Comparison of ENCODE assay signal across 8 cellular contexts in the genomic region with DNA sequence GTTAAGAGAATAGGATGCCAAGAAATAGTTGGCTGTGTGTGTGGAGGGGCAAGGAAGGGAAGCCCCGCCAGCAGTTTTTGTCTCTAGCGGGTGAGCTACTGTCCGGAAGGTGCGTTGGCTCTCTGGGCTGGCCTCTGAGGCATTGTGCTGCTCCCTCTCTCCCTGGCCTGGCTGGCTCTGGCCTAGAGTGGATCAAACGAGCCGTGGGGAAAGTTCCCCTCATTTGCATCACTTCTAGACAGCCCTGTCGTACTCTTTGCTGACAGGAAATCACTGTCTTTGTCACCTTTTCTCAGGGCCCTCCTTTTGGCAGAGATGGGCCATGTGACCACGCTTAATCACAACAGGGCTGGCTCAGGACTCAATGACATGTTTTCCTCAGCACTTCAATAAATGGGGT.
DNase-seq lines count a peak whose midpoint lies in the region; ATAC-seq and TF ChIP-seq lines count a peak whose summit lies in the region.

No MANE protein-coding gene starts in this region.

- TF ChIP-seq POLR2A in prostate gland (IDR thresholded peaks at IDR 0.05): no peak

- no peak overlapping the region for H3K4me3 Mint-ChIP-seq in CD8-positive, alpha-beta memory T cell

- no peaks in the 10 kb centered on the region for H3K36me3 ChIP-seq in prostate gland
- no peaks in the 10 kb centered on the region for H3K36me3 ChIP-seq in CD8-positive, alpha-beta memory T cell (ENCODE audit: insufficient read depth, low read length)

- H3K4me1 Mint-ChIP-seq in CD8-positive, alpha-beta memory T cell: no peaks in the 10 kb centered on the region

- H3K9me3 Mint-ChIP-seq in CD8-positive, alpha-beta memory T cell: peaks cover 0 to 1% (median 0%) of the 10 kb centered on the region in 5 donors

- POLR2A ChIA-PET in GM10248 (lab: Yijun Ruan, JAX): no interaction called here
- POLR2A ChIA-PET in CD8-positive, alpha-beta memory T cell (lab: Charles Lee): no interaction called here

- WGBS in prostate gland: 16% methylated on average over 8 of the region's 8 CpGs

- DNase-seq in GM10248 (ENCODE audit: extremely low spot score) (peak; percentile 4), glomerular visceral epithelial cell (ENCODE audit: extremely low spot score) (peak; percentile 58), prostate gland (ENCODE audit: low spot score) (peak; percentile 11), NCI-H2227 treated with DMSO at 0.1 percent for 48 hours (lab: John Stamatoyannopoulos, UW) (no peak), cortex of kidney (lab: John Stamatoyannopoulos, UW) (no peak)
- peak; percentile 10 for DNase-seq in activated CD4-positive, CD25-positive, alpha-beta regulatory T cell treated with anti-CD3 and anti-CD28 coated beads, Interleukin-2, amount 50 U/mL, for 16 hours (ENCODE audit: low read depth, low spot score)
- DNase-seq in CD8-positive, alpha-beta memory T cell: no peak

- no peak overlapping the region for H3K4me3 ChIP-seq in prostate gland
- H3K4me3 ChIP-seq in CD8-positive, alpha-beta memory T cell (ENCODE audit: low read length): no peak overlapping the region

- TF ChIP-seq CTCF in GM10248 (IDR thresholded peaks at IDR 0.05; ENCODE audit: control extremely low read depth, extremely low read depth, low read depth, missing control alignments) (no peak), prostate gland (IDR thresholded peaks at IDR 0.05) (no peak)

- intact Hi-C loops in prostate gland (cut with DNase I): loop anchor here (10.0 kb wide), 1 partner anchor 128 kb away; no protein-coding TSS in a partner anchor

- no peaks in the 10 kb centered on the region for H3K4me1 ChIP-seq in prostate gland (replicated peaks)
- H3K4me1 ChIP-seq in CD8-positive, alpha-beta memory T cell (ENCODE audit: insufficient read depth, low read length): no peaks in the 10 kb centered on the region

- peak; percentile 91 for ATAC-seq in HG02571 (IDR thresholded peaks at IDR 0.05; ENCODE audit: unreplicated experiment)

- no peaks in the 10 kb centered on the region for H3K36me3 Mint-ChIP-seq in CD8-positive, alpha-beta memory T cell

- H3K27ac ChIP-seq in prostate gland: peak overlapping the region in 1 of 2 donors; percentile 28
- no peak overlapping the region for H3K27ac ChIP-seq in CD8-positive, alpha-beta memory T cell (ENCODE audit: low read depth, low read length)

- CTCF ChIA-PET in GM10248 (lab: Yijun Ruan, JAX): interaction anchor here (1.2 to 1.5 kb wide), 2 partner anchors 9 to 11 kb away, joined by 4 read pairs; no protein-coding TSS in a partner anchor
- CTCF ChIA-PET in CD8-positive, alpha-beta memory T cell (lab: Charles Lee): no interaction called here

- H3K27me3 ChIP-seq in prostate gland (replicated peaks; ENCODE audit: insufficient read depth): no peaks in the 10 kb centered on the region
- no peaks in the 10 kb centered on the region for H3K27me3 ChIP-seq in CD8-positive, alpha-beta memory T cell (ENCODE audit: insufficient read depth, low read length, poor library complexity, severe bottlenecking)

- H3K9me3 ChIP-seq in prostate gland: no peaks in the 10 kb centered on the region
- H3K9me3 ChIP-seq in CD8-positive, alpha-beta memory T cell (ENCODE audit: low read length): no peaks in the 10 kb centered on the region

- H3K27me3 Mint-ChIP-seq in CD8-positive, alpha-beta memory T cell: no peaks in the 10 kb centered on the region

- H3K27ac Mint-ChIP-seq in CD8-positive, alpha-beta memory T cell: no peak overlapping the region

Comparison
In these comparisons a context has a peak if more than half of its experiments do, and no peak if none do; other contexts are left out.
1. DNase-seq: peak in GM10248 (single experiment), activated CD4-positive, CD25-positive, alpha-beta regulatory T cell treated with anti-CD3 and anti-CD28 coated beads, Interleukin-2, amount 50 U/mL, for 16 hours (single experiment), glomerular visceral epithelial cell (single experiment) and prostate gland (single experiment); none in NCI-H2227 treated with DMSO at 0.1 percent for 48 hours (single experiment), CD8-positive, alpha-beta memory T cell (0 of 5) and cortex of kidney (single experiment).